ENCODE assay signal across 14 cellular contexts in the genomic region with DNA sequence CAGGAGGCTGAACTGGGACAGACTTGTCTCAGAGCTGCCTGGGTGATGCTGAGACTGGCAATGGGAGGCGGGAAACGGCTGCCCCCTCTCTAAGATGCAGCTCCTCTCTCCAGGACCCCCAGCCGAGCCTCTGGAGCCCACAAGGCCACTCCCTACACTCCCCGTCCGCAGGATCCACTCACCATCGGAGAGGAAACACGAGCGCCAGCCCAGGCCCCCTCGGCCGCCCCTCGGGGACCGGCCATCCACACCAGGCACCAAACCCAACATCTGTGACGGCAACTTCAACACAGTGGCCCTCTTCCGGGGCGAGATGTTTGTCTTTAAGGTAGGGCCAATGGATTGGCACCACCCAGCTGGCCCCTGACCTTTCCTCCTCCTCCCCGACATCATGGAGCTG. TPM values are rescaled to one million over a fixed set of nuclear protein-coding genes. Genes with fewer than 3 reads are reported as not detected.
DNase-seq lines count a peak whose midpoint lies in the region; ATAC-seq and TF ChIP-seq lines count a peak whose summit lies in the region.
"Had no signal": no experiment of that assay in that cellular context is flagged by ENCODE, and none has a peak within 500 bp of the region (broad histone marks: within the 10 kb centered on the region; RNA-seq: fewer than 3 reads in every experiment).

No MANE protein-coding gene starts in this region.

- H2BK20ac ChIP-seq in H9 (ENCODE audit: low read depth, low read length, poor library complexity, severe bottlenecking), result no peak overlapping the region

- H2BK120ac ChIP-seq in H9 (ENCODE audit: low read depth, low read length, poor library complexity, severe bottlenecking) (no peak overlapping the region), mesenchymal stem cell (ENCODE audit: low read depth, low read length) (no peak overlapping the region)

- H3K4me2 ChIP-seq in H9 (ENCODE audit: insufficient read depth, insufficient read length, low read length) (no peak overlapping the region), mesenchymal stem cell (ENCODE audit: low read length, poor library complexity, severe bottlenecking) (no peak overlapping the region)
- H3K4me2 ChIP-seq: BLaER1 had no signal

- H3K79me2 ChIP-seq in H9 (ENCODE audit: insufficient read depth, low read length), result no peaks in the 10 kb centered on the region

- H3K23ac ChIP-seq in H9 (ENCODE audit: insufficient read length, low read depth, low read length) (no peak overlapping the region), mesenchymal stem cell (ENCODE audit: low read length in 2 of 2) (no peak overlapping the region)

- H3K9ac ChIP-seq in H9 (ENCODE audit: extremely low read depth, insufficient read length, low read length) (no peak overlapping the region), mesenchymal stem cell (ENCODE audit: low read length) (no peak overlapping the region)
- H3K9ac ChIP-seq: BLaER1 had no signal

- no peaks in the 10 kb centered on the region; a peak in 1 of 5 replicates for H3K9me3 Mint-ChIP-seq in H9
- H3K9me3 Mint-ChIP-seq: CD4-positive, CD25-positive, alpha-beta regulatory T cell had no signal

- no peak overlapping the region for H2AK5ac ChIP-seq in H9 (ENCODE audit: insufficient read length, low read length)
- H2AK5ac ChIP-seq in mesenchymal stem cell (ENCODE audit: low read length, severe bottlenecking), result peak overlapping the region; percentile 26

- H3K4me1 Mint-ChIP-seq in H9, result peaks cover 44 to 47% of the 10 kb centered on the region in 2 experiments

- H4K20me1 ChIP-seq in H9 (ENCODE audit: control insufficient read depth, insufficient read depth, insufficient read length), result no peaks in the 10 kb centered on the region

- TF ChIP-seq POLR2A in ovary (IDR thresholded peaks at IDR 0.05), result no peak

- H2BK12ac ChIP-seq in H9 (ENCODE audit: insufficient read length, low read depth, low read length) (no peak overlapping the region), mesenchymal stem cell (ENCODE audit: low read length in 2 of 2) (no peak overlapping the region)

- TF ChIP-seq EP300 in ovary (IDR thresholded peaks at IDR 0.05), result no peak

- H3K18ac ChIP-seq in H9 (ENCODE audit: insufficient read length, low read depth, low read length) (no peak overlapping the region), mesenchymal stem cell (ENCODE audit: low read depth in 1 of 2, low read length in 2 of 2) (no peak overlapping the region)

- H3K79me1 ChIP-seq in H9 (ENCODE audit: insufficient read depth, low read depth, low read length, poor library complexity, severe bottlenecking) (no peaks in the 10 kb centered on the region), mesenchymal stem cell (replicated peaks; ENCODE audit: low read length, poor library complexity, severe bottlenecking) (peaks cover 1% of the 10 kb centered on the region)

- H3K9me3 ChIP-seq in H9 (ENCODE audit: control insufficient read depth, low read depth, low read length), result no peaks in the 10 kb centered on the region
- H3K9me3 ChIP-seq in mesenchymal stem cell (ENCODE audit: control insufficient read depth, low read length), result no peaks in the 10 kb centered on the region
- no peaks in the 10 kb centered on the region for H3K9me3 ChIP-seq in ovary
- H3K9me3 ChIP-seq: BLaER1 had no signal

- H3K56ac ChIP-seq in H9 (ENCODE audit: insufficient read length, low read depth, low read length), result no peak overlapping the region

- TF ChIP-seq CTCF in H9 (conservative IDR thresholded peaks at IDR 0.05) (no peak), VCaP (conservative IDR thresholded peaks at IDR 0.05) (no peak), ovary (IDR thresholded peaks at IDR 0.05) (no peak)

- no peak for ATAC-seq in HG03442 (IDR thresholded peaks at IDR 0.05; ENCODE audit: unreplicated experiment)

- DNase-seq in H9, result no peak
- no peak for DNase-seq in mesenchymal stem cell
- DNase-seq in nucleus accumbens (lab: John Stamatoyannopoulos, UW), result no peak
- DNase-seq in NCI-H2081 treated with DMSO at 0.1 percent for 48 hours (lab: John Stamatoyannopoulos, UW), result no peak
- no peak for DNase-seq in ovary
- DNase-seq: CD4-positive, CD25-positive, alpha-beta regulatory T cell; DND-41; GDM1; KBM-7 had no signal

- H3K27me3 Mint-ChIP-seq in H9 (ENCODE audit: low read depth), result no peaks in the 10 kb centered on the region; the same call in 1 of the 2 replicates
- H3K27me3 Mint-ChIP-seq: CD4-positive, CD25-positive, alpha-beta regulatory T cell had no signal

- peak overlapping the region in 2 of 3 experiments; percentile 27 to 31; a peak in 2 of 7 replicates for H3K27ac Mint-ChIP-seq in H9

- H4K5ac ChIP-seq in H9 (ENCODE audit: insufficient read length, low read depth, low read length), result no peak overlapping the region

- H2AFZ ChIP-seq in H9 (ENCODE audit: low read length) (no peak overlapping the region), mesenchymal stem cell (ENCODE audit: low read depth, low read length) (no peak overlapping the region)

- no peak overlapping the region for H2BK15ac ChIP-seq in H9 (ENCODE audit: low read depth, low read length)
- H2BK15ac ChIP-seq in mesenchymal stem cell (ENCODE audit: low read depth, poor library complexity, severe bottlenecking), result no peak overlapping the region

- H3K4me3 ChIP-seq in mesenchymal stem cell (ENCODE audit: insufficient read depth in 1 of 2, low read depth in 1 of 2, low read length in 2 of 2), result no peak overlapping the region
- no peak overlapping the region for H3K4me3 ChIP-seq in ovary
- H3K4me3 ChIP-seq: BLaER1 had no signal

- no peaks in the 10 kb centered on the region for H3K27me3 ChIP-seq in H9 (ENCODE audit: insufficient read depth, low read length)
- H3K27me3 ChIP-seq in mesenchymal stem cell (ENCODE audit: control insufficient read depth in 1 of 2, insufficient read depth in 1 of 2, low read length in 2 of 2), result no peaks in the 10 kb centered on the region
- H3K27me3 ChIP-seq in ovary, result no peaks in the 10 kb centered on the region
- H3K27me3 ChIP-seq: BLaER1 had no signal

- intact Hi-C loops in ovary (cut with DNase I), result no loop called here

- no CpG with 5 or more reads among the region's 16 CpGs for WGBS in H9 (ENCODE audit: extremely low coverage, insufficient read length, low lambda C conversion rate)
- 95% methylated on average over 16 of the region's 16 CpGs for WGBS in mesenchymal stem cell
- WGBS in ovary, 3 donors, result 90 to 92% (median 91%) methylated on average over 16 of the region's 16 CpGs

- H3T11ph ChIP-seq in H9 (ENCODE audit: low read length), result no peak overlapping the region

- H4K91ac ChIP-seq in H9 (ENCODE audit: insufficient read length, low read depth, low read length) (no peak overlapping the region), mesenchymal stem cell (ENCODE audit: low read length) (no peak overlapping the region)

- no peaks in the 10 kb centered on the region for H3K23me2 ChIP-seq in H9 (ENCODE audit: insufficient read length, low read depth, low read length, poor library complexity, severe bottlenecking)

- H3K27ac ChIP-seq in H9 (ENCODE audit: insufficient read length, low read depth, low read length) (no peak overlapping the region), VCaP (peak overlapping the region; percentile 69; the same call in 1 of the 2 replicates), mesenchymal stem cell (ENCODE audit: low read length, poor library complexity, severe bottlenecking) (no peak overlapping the region), ovary (no peak overlapping the region)
- H3K27ac ChIP-seq: BLaER1 had no signal

- H3K4ac ChIP-seq in H9 (ENCODE audit: low read depth, low read length) (no peak overlapping the region), mesenchymal stem cell (ENCODE audit: low read depth in 1 of 2, low read length in 2 of 2) (no peak overlapping the region)

- H4K8ac ChIP-seq in H9 (replicated peaks; ENCODE audit: insufficient read length, low read depth, low read length), result no peak overlapping the region
- no peak overlapping the region for H4K8ac ChIP-seq in mesenchymal stem cell (ENCODE audit: low read length)

- H3K14ac ChIP-seq in H9 (ENCODE audit: insufficient read depth, low read length) (no peak overlapping the region), mesenchymal stem cell (ENCODE audit: low read length in 2 of 2) (no peak overlapping the region)

- H3K36me3 ChIP-seq in mesenchymal stem cell (ENCODE audit: control insufficient read depth in 1 of 2, insufficient read depth in 2 of 2, low read depth in 1 of 2, low read length in 2 of 2) (peaks cover 33 to 48% of the 10 kb centered on the region in 2 experiments), ovary (no peaks in the 10 kb centered on the region)

- H3K36me3 Mint-ChIP-seq in H9 (ENCODE audit: insufficient read depth in 1 of 3, low read depth in 3 of 3), result peaks cover 0 to 57% (median 40%) of the 10 kb centered on the region in 3 experiments; a peak in 5 of 7 replicates

- H3K4me1 ChIP-seq in H9 (ENCODE audit: insufficient read depth, low read length), result peaks cover 8% of the 10 kb centered on the region; the same call in 1 of the 2 replicates
- peaks cover 29% of the 10 kb centered on the region for H3K4me1 ChIP-seq in mesenchymal stem cell (ENCODE audit: control insufficient read depth, insufficient read depth, low read depth, low read length)
- H3K4me1 ChIP-seq in ovary (ENCODE audit: insufficient read depth), result no peaks in the 10 kb centered on the region

- no peak overlapping the region for H3K4me3 Mint-ChIP-seq in H9

- H2BK5ac ChIP-seq in H9 (ENCODE audit: insufficient read length, low read length), result no peak overlapping the region
- H2BK5ac ChIP-seq in mesenchymal stem cell (ENCODE audit: low read depth, low read length, poor library complexity, severe bottlenecking), result no peak overlapping the region

RNA-seq across cellular contexts. Expression of a gene that starts 10.8 kb away (rescaled TPM):
- 43.8 and 45.6 TPM in 2 replicates for total RNA-seq in H9 (2021)
- 114 TPM for polyA plus RNA-seq in mesenchymal stem cell (2013, experiment 1 of 2)
- 114 TPM for polyA plus RNA-seq in mesenchymal stem cell (2013, experiment 2 of 2)
- 10 to 100 TPM; 22.9 to 77.7 (median 65.8) TPM for total RNA-seq in ovary
- polyA plus RNA-seq in ovary, result 10 to 100 TPM; 20.5 to 42.4 TPM

RNA-seq across cellular contexts. Expression of a gene that starts 17.5 kb away (rescaled TPM):
- total RNA-seq in H9 (2021), result 150 and 154 TPM in 2 replicates
- polyA plus RNA-seq in mesenchymal stem cell (2013, experiment 1 of 2), result 110 TPM
- 112 TPM for polyA plus RNA-seq in mesenchymal stem cell (2013, experiment 2 of 2)
- 10 to 100 TPM; 36.6 to 93.1 (median 69.8) TPM for total RNA-seq in ovary
- polyA plus RNA-seq in ovary, result 10 to 100 TPM; 43.3 to 88.4 TPM

RNA-seq across cellular contexts. Expression of a gene that starts 25.1 kb away (rescaled TPM):
- not detected in 2 replicates for total RNA-seq in H9 (2021)
- not detected for polyA plus RNA-seq in mesenchymal stem cell (2013, experiment 1 of 2)
- not detected for polyA plus RNA-seq in mesenchymal stem cell (2013, experiment 2 of 2)
- total RNA-seq in ovary, result not detected
- not detected for polyA plus RNA-seq in ovary
- total RNA-seq: A673; CD4-positive, CD25-positive, alpha-beta regulatory T cell; H4 had no signal
- polyA plus RNA-seq: CD4-positive, CD25-positive, alpha-beta regulatory T cell had no signal

RNA-seq across cellular contexts. Expression of a gene that starts 40.6 kb away (rescaled TPM):
- 23.0 and 24.7 TPM in 2 replicates for total RNA-seq in H9 (2021)
- 0.01 TPM for polyA plus RNA-seq in mesenchymal stem cell (2013, experiment 1 of 2)
- 0.01 TPM for polyA plus RNA-seq in mesenchymal stem cell (2013, experiment 2 of 2)
- total RNA-seq in ovary, result 10 to 100 TPM in 1 of 7 donors, 1 to 10 TPM in 2, under 1 TPM in 4; 0.20 to 10.8 (median 0.67) TPM
- under 1 TPM; 0.55 to 0.81 TPM for polyA plus RNA-seq in ovary
- total RNA-seq: CD4-positive, CD25-positive, alpha-beta regulatory T cell had no signal
